In genomic region chr2:16773080-16773713, GRCh38 we compare ENCODE assay signal across 1 cellular context.
TF ChIP-seq lines count a peak whose summit lies in the region.

No MANE protein-coding gene starts in this region.

TF ChIP-seq in K562, 482 proteins besides CTCF, POLR2A, EP300 and RAD21 (continued from another document and continues in another):
- TF ChIP-seq ZNF407 (IDR thresholded peaks at IDR 0.05; ENCODE audit: low read depth), result no peak
- TF ChIP-seq DEAF1 (CRISPR knock-in tag; IDR thresholded peaks at IDR 0.05), result peak; percentile 57; the same call in 1 of the 2 replicates
- TF ChIP-seq MEIS2 (IDR thresholded peaks at IDR 0.05; ENCODE audit: partially characterized antibody), result peak; percentile 31
- no peak for TF ChIP-seq XRCC3 (IDR thresholded peaks at IDR 0.05)
- TF ChIP-seq CBX1 (IDR thresholded peaks at IDR 0.05; ENCODE audit: low read depth), result no peak
- no peak for TF ChIP-seq ZNF274 (IDR thresholded peaks at IDR 0.05; ENCODE audit: borderline replicate concordance, low read depth, low read length)
- TF ChIP-seq ZNF175 (CRISPR knock-in tag; IDR thresholded peaks at IDR 0.05; ENCODE audit: low read depth), result no peak
- TF ChIP-seq IRF2 (CRISPR knock-in tag; IDR thresholded peaks at IDR 0.05), result no peak
- TF ChIP-seq ZNF561 (CRISPR knock-in tag; conservative IDR thresholded peaks at IDR 0.05), result no peak
- no peak for TF ChIP-seq SREBF2 (CRISPR knock-in tag; IDR thresholded peaks at IDR 0.05)
- TF ChIP-seq ZNF41 (CRISPR knock-in tag; conservative IDR thresholded peaks at IDR 0.05), result no peak
- no peak for TF ChIP-seq ZNF23 (CRISPR knock-in tag; IDR thresholded peaks at IDR 0.05)
- no peak for TF ChIP-seq HBP1 (CRISPR knock-in tag; IDR thresholded peaks at IDR 0.05)
- TF ChIP-seq STAG1 (CRISPR knock-in tag; IDR thresholded peaks at IDR 0.05; ENCODE audit: borderline replicate concordance), result peak; percentile 77; the same call in 1 of the 2 replicates
- TF ChIP-seq ZNF277 (CRISPR knock-in tag; IDR thresholded peaks at IDR 0.05; ENCODE audit: borderline replicate concordance), result no peak
- TF ChIP-seq IRF1 (CRISPR knock-in tag; IDR thresholded peaks at IDR 0.05; ENCODE audit: borderline replicate concordance), result no peak
- no peak for TF ChIP-seq E2F8 (IDR thresholded peaks at IDR 0.05; ENCODE audit: low read depth, partially characterized antibody)
- no peak for TF ChIP-seq ZBTB40 (IDR thresholded peaks at IDR 0.05)
- TF ChIP-seq ZBTB40 (CRISPR knock-in tag; IDR thresholded peaks at IDR 0.05), result no peak
- no peak for TF ChIP-seq PHTF2 (CRISPR knock-in tag; IDR thresholded peaks at IDR 0.05)
- no peak for TF ChIP-seq IRF9 (tag; IDR thresholded peaks at IDR 0.05)
- no peak for TF ChIP-seq L3MBTL2 (IDR thresholded peaks at IDR 0.05)
